Comparison of ENCODE assay signal across 9 cellular contexts in the genomic region with DNA sequence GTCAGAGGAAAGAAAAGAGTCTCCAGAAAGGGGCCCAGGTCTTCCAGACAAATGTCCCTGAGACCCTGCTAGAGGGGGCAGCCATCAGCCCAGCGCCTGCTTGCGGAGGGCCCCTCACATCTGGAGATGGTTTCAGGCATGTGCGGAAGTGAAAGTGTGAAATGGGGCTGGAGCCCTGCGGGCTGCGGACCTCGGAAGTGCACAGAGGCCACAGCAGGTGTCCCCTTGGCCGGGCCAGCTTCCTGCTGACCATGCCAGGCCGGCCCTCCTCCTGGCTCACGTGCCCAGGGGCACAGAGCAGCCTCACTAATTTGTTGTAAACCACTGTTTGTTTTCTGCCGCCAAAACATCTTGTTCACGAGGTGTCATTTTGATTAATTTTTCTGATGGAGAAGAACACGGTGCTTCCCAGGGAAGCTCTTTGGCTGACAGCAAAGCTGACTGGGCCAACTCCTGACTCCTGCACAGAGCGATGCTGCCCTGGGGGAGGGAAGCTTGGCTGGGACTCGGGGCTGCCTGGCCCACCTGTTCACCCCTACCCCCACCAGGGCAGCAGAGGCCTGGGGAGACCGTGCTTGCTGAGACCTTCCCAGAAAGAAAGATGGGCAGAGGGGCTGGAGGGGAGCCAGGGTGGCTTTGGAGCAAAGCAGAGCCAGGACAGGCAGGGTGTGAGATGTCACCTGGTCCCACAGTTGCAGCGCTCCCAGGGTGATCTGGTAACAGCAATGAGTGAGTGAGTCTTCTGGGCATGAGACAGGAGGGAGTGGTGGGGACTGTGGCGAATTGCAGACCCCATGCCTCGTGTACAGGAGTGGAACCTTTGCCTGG. TPM values are rescaled to one million over a fixed set of nuclear protein-coding genes. Genes with fewer than 3 reads are reported as not detected.
A peak's percentile ranks its signal among the peaks of the same experiment; 100 is the strongest.
DNase-seq lines count a peak whose midpoint lies in the region; ATAC-seq, FAIRE-seq and TF ChIP-seq lines count a peak whose summit lies in the region.
"Had no signal": no experiment of that assay in that cellular context is flagged by ENCODE, and none has a peak within 500 bp of the region (broad histone marks: within the 10 kb centered on the region; RNA-seq: fewer than 3 reads in every experiment).

No MANE protein-coding gene starts in this region.

- no peak for TF ChIP-seq EP300 in HepG2 (IDR thresholded peaks at IDR 0.05; ENCODE audit: low read depth in 2 of 2, low read length in 2 of 2)
- TF ChIP-seq EP300 in HepG2 (CRISPR knock-in tag; IDR thresholded peaks at IDR 0.05; ENCODE audit: borderline replicate concordance), result no peak

- peak overlapping the region; percentile 50 for H3K4me2 ChIP-seq in SU-DHL-6 (ENCODE audit: low read depth, low read length, poor library complexity, severe bottlenecking)
- H3K4me2 ChIP-seq in HepG2 (ENCODE audit: low read depth, low read length), result peak overlapping the region; percentile 53

- no peak for ATAC-seq in activated naive CD4-positive, alpha-beta T cell treated with anti-CD3 and anti-CD28 coated beads, Interleukin-2, amount 50 U/mL, for 72 hours
- peak; percentile 75 for ATAC-seq in HepG2
- peak; percentile 66 for ATAC-seq in upper lobe of right lung

- H3K4me1 ChIP-seq in HepG2 (ENCODE audit: insufficient read depth, low read length) (peaks cover 39% of the 10 kb centered on the region), upper lobe of right lung (peaks cover 9% of the 10 kb centered on the region)

- H3K27ac ChIP-seq in SU-DHL-6 (ENCODE audit: low read depth, low read length) (peak overlapping the region; percentile 88), HepG2 (ENCODE audit: extremely low read length, insufficient read depth, low read length) (no peak overlapping the region), upper lobe of right lung (peak overlapping the region; percentile 11)

- H3K9me3 ChIP-seq in SU-DHL-6 (ENCODE audit: insufficient read depth, low read length) (no peaks in the 10 kb centered on the region), HepG2 (ENCODE audit: low read length) (no peaks in the 10 kb centered on the region), upper lobe of right lung (no peaks in the 10 kb centered on the region)

- TF ChIP-seq CTCF in SU-DHL-6 (IDR thresholded peaks at IDR 0.05; ENCODE audit: insufficient read depth, low read length, poor library complexity, severe bottlenecking) (no peak), HepG2 (CRISPR knock-in tag; IDR thresholded peaks at IDR 0.05) (no peak), upper lobe of right lung (IDR thresholded peaks at IDR 0.05) (no peak)

- intact Hi-C loops in HepG2 (cut with micrococcal nuclease; ENCODE audit: unreplicated experiment) (no loop called here), upper lobe of right lung (cut with DNase I) (no loop called here)

- H3K4me1 Mint-ChIP-seq in activated naive CD4-positive, alpha-beta T cell treated with anti-CD3 and anti-CD28 coated beads, Interleukin-2, amount 10 ng/mL, durations not matched to agents 7 days and 5 days, result peaks cover 11% of the 10 kb centered on the region

- no peaks in the 10 kb centered on the region for H3K9me2 ChIP-seq in SU-DHL-6 (replicated peaks; ENCODE audit: insufficient read depth, low read length)

- H4K20me1 ChIP-seq in SU-DHL-6 (ENCODE audit: low read depth, low read length) (no peaks in the 10 kb centered on the region), HepG2 (ENCODE audit: insufficient read depth, low read length) (no peaks in the 10 kb centered on the region)

- peak overlapping the region; percentile 21 to 50 for H3K27ac Mint-ChIP-seq in activated naive CD4-positive, alpha-beta T cell treated with anti-CD3 and anti-CD28 coated beads, Interleukin-2, amount 50 U/mL, for 72 hours
- no peak overlapping the region for H3K27ac Mint-ChIP-seq in activated naive CD4-positive, alpha-beta T cell treated with anti-CD3 and anti-CD28 coated beads, Interleukin-2, amount 10 ng/mL, durations not matched to agents 7 days and 5 days

- POLR2A ChIA-PET in HepG2 (lab: Yijun Ruan, JAX), result interaction anchor here (0.7 to 1.3 kb wide), 2 partner anchors 30 to 46 kb away, joined by 3 to 4 read pairs; no protein-coding TSS in a partner anchor

- WGBS in HepG2 (ENCODE audit: low lambda C conversion rate), result 44% methylated on average over 15 of the region's 18 CpGs

- in situ Hi-C loops in HepG2 (cut with HindIII; ENCODE audit: extremely low pct_ligation_motif_present, low pct_unique_long_range_greater_than_20kb), result no loop called here

- CTCF ChIA-PET in HepG2 (lab: Yijun Ruan, JAX; ENCODE audit: low intra/inter-chr PET ratio, low total read pairs), result no interaction called here
- CTCF ChIA-PET in activated naive CD4-positive, alpha-beta T cell treated with anti-CD3 and anti-CD28 coated beads, Interleukin-2, amount 10 ng/mL, durations not matched to agents 7 days and 5 days (lab: Charles Lee), result interaction anchor here (0.9 to 1.3 kb wide), 2 partner anchors 54 to 80 kb away, joined by 4 to 6 read pairs; a partner anchor contains a TSS

- H3K9ac ChIP-seq in SU-DHL-6 (ENCODE audit: low read length) (peak overlapping the region; percentile 44), HepG2 (ENCODE audit: insufficient read depth, low read depth, low read length) (no peak overlapping the region)

- FAIRE-seq in HepG2 (lab: Jason Lieb, UNC), result no peak
- FAIRE-seq: endometrium had no signal

- H3K36me3 ChIP-seq in SU-DHL-6 (ENCODE audit: low read length) (0 out of 2 replicates have a peak, but pooled peaks cover 3% of the 10 kb centered on the region), HepG2 (replicated peaks in 1 of 2; ENCODE audit: control insufficient read depth in 1 of 2, insufficient read depth in 2 of 2, low read length in 2 of 2) (no peaks in the 10 kb centered on the region), upper lobe of right lung (no peaks in the 10 kb centered on the region)

- no peak for DNase-seq in activated naive CD4-positive, alpha-beta T cell treated with anti-CD3 and anti-CD28 coated beads, Interleukin-2, amount 50 U/mL, for 72 hours (ENCODE audit: low spot score in 2 of 2)
- DNase-seq in activated naive CD4-positive, alpha-beta T cell treated with anti-CD3 and anti-CD28 coated beads, Interleukin-2, amount 50 U/mL, for 16 hours, result no peak
- DNase-seq in HepG2 (ENCODE audit: low spot score), result no peak
- DNase-seq in upper lobe of right lung, result no peak
- no peak for DNase-seq in SW480 (ENCODE audit: low spot score)
- no peak for DNase-seq in activated naive CD4-positive, alpha-beta T cell treated with anti-CD3 and anti-CD28 coated beads, Interleukin-2, amount 10 ng/mL, durations not matched to agents 7 days and 5 days
- DNase-seq in SW 1271 (lab: John Stamatoyannopoulos, UW), result no peak

- no peaks in the 10 kb centered on the region for H3K27me3 Mint-ChIP-seq in activated naive CD4-positive, alpha-beta T cell treated with anti-CD3 and anti-CD28 coated beads, Interleukin-2, amount 10 ng/mL, durations not matched to agents 7 days and 5 days

- H3K4me3 Mint-ChIP-seq in activated naive CD4-positive, alpha-beta T cell treated with anti-CD3 and anti-CD28 coated beads, Interleukin-2, amount 10 ng/mL, durations not matched to agents 7 days and 5 days, result no peak overlapping the region

- H3K4me3 ChIP-seq in SU-DHL-6 (ENCODE audit: insufficient read depth, low read length, poor library complexity, severe bottlenecking) (no peak overlapping the region), HepG2 (replicated peaks in 1 of 3; ENCODE audit: insufficient read depth in 1 of 3, low read depth in 2 of 3, low read length in 3 of 3) (peak overlapping the region; percentile 2 to 21 (median 11); a peak in 1 of 6 replicates), upper lobe of right lung (peak overlapping the region; percentile 21)

- no peaks in the 10 kb centered on the region for H3K9me3 Mint-ChIP-seq in activated naive CD4-positive, alpha-beta T cell treated with anti-CD3 and anti-CD28 coated beads, Interleukin-2, amount 50 U/mL, for 72 hours
- no peaks in the 10 kb centered on the region for H3K9me3 Mint-ChIP-seq in activated naive CD4-positive, alpha-beta T cell treated with anti-CD3 and anti-CD28 coated beads, Interleukin-2, amount 10 ng/mL, durations not matched to agents 7 days and 5 days

- TF ChIP-seq POLR2A in HepG2 (IDR thresholded peaks at IDR 0.05; ENCODE audit: insufficient read depth in 1 of 2, low read depth in 2 of 2, low read length in 2 of 2), result no peak

- BruUV-seq in HepG2 (replicated peaks; lab: Mats Ljungman, UMichigan), result no TSS peak

- no peak for TF ChIP-seq RAD21 in HepG2 (CRISPR knock-in tag; IDR thresholded peaks at IDR 0.05)

- H3K79me2 ChIP-seq in SU-DHL-6 (ENCODE audit: insufficient read depth, low read length) (peaks cover 16% of the 10 kb centered on the region; the same call in 1 of the 2 replicates), HepG2 (ENCODE audit: insufficient read depth, low read length) (no peaks in the 10 kb centered on the region)

- H3F3A ChIP-seq in SU-DHL-6 (ENCODE audit: insufficient read depth), result peaks cover 10% of the 10 kb centered on the region

- H3K27me3 ChIP-seq in SU-DHL-6 (ENCODE audit: low read length) (no peaks in the 10 kb centered on the region), HepG2 (ENCODE audit: control insufficient read depth in 1 of 2, insufficient read depth in 2 of 2, low read length in 2 of 2) (no peaks in the 10 kb centered on the region), upper lobe of right lung (no peaks in the 10 kb centered on the region)

- no peaks in the 10 kb centered on the region for H3K36me3 Mint-ChIP-seq in activated naive CD4-positive, alpha-beta T cell treated with anti-CD3 and anti-CD28 coated beads, Interleukin-2, amount 50 U/mL, for 72 hours
- H3K36me3 Mint-ChIP-seq in activated naive CD4-positive, alpha-beta T cell treated with anti-CD3 and anti-CD28 coated beads, Interleukin-2, amount 10 ng/mL, durations not matched to agents 7 days and 5 days, result no peaks in the 10 kb centered on the region

- H2AFZ ChIP-seq in SU-DHL-6 (ENCODE audit: low read depth, low read length, severe bottlenecking) (no peak overlapping the region), HepG2 (ENCODE audit: low read length) (no peak overlapping the region)

RNA-seq across cellular contexts. Expression of a gene that starts 54.2 kb away (rescaled TPM):
- total RNA-seq in activated naive CD4-positive, alpha-beta T cell treated with anti-CD3 and anti-CD28 coated beads, Interleukin-2, amount 50 U/mL, for 72 hours, result 10 to 100 TPM; 12.6 to 19.3 TPM
- total RNA-seq in HepG2 (2016; rRNA removed; fragmentation: Illumina TruSeq; extraction: Trizol) (5.9 and 7.2 TPM in 2 replicates), upper lobe of right lung (4.3 TPM)
- 3.6 and 4.1 TPM in 2 replicates for total RNA-seq in HepG2 (2016; cell fraction: cytosol; rRNA removed; fragmentation: Illumina TruSeq; extraction: Trizol; ENCODE audit: low read depth)
- 7.0 and 8.2 TPM in 2 replicates for total RNA-seq in HepG2 (2016; cell fraction: insoluble cytoplasmic fraction; rRNA removed; fragmentation: Illumina TruSeq; extraction: Trizol)
- total RNA-seq in HepG2 (2016; cell fraction: membrane; rRNA removed; fragmentation: Illumina TruSeq; extraction: Trizol), result 6.0 and 7.8 TPM in 2 replicates
- 3.0 and 4.1 TPM in 2 replicates for total RNA-seq in HepG2 (2016; cell fraction: nucleus; rRNA removed; fragmentation: Illumina TruSeq; extraction: Trizol)
- polyA plus RNA-seq in HepG2 (2011; rRNA removed), result 7.9 and 8.0 TPM in 2 replicates
- polyA plus RNA-seq in HepG2 (2011; cell fraction: cytosol; rRNA removed), result 6.7 and 10.5 TPM in 2 replicates
- 4.6 and 7.3 TPM in 2 replicates for polyA plus RNA-seq in HepG2 (2011; cell fraction: nucleus; rRNA removed)
- 3.8 and 5.2 TPM in 2 replicates for polyA plus RNA-seq in HepG2 (2012)
- 6.8 and 7.0 TPM in 2 replicates for polyA plus RNA-seq in HepG2 (2016; cell fraction: cytosol; fragmentation: Illumina TruSeq; extraction: Trizol; ENCODE audit: low read depth)
- polyA plus RNA-seq in HepG2 (2016; cell fraction: insoluble cytoplasmic fraction; fragmentation: Illumina TruSeq; extraction: Trizol; ENCODE audit: low read depth), result 6.9 and 7.1 TPM in 2 replicates
- polyA plus RNA-seq in HepG2 (2016; cell fraction: membrane; fragmentation: Illumina TruSeq; extraction: Trizol; ENCODE audit: low read depth), result 5.1 and 6.4 TPM in 2 replicates
- 3.6 and 6.6 TPM in 2 replicates for polyA plus RNA-seq in HepG2 (2016; cell fraction: nucleus; fragmentation: Illumina TruSeq; extraction: Trizol; ENCODE audit: insufficient read depth, low read depth)
- polyA minus RNA-seq in HepG2 (2011; rRNA and poly(A)+ RNA removed; ENCODE audit: low replicate concordance), result 0.07 and 10.0 TPM in 2 replicates
- polyA minus RNA-seq in HepG2 (2011; cell fraction: cytosol; rRNA and poly(A)+ RNA removed), result 2.9 and 4.1 TPM in 2 replicates
- 2.9 and 4.1 TPM in 2 replicates for polyA minus RNA-seq in HepG2 (2011; cell fraction: nucleus; rRNA and poly(A)+ RNA removed)

Comparison
In these comparisons a context has a peak if more than half of its experiments do, and no peak if none do; other contexts are left out.
1. ATAC-seq: peak in HepG2 (single experiment) and upper lobe of right lung (single experiment); none in activated naive CD4-positive, alpha-beta T cell treated with anti-CD3 and anti-CD28 coated beads, Interleukin-2, amount 50 U/mL, for 72 hours (0 of 2).